Comparison of ENCODE assay signal across 8 cellular contexts in genomic region chr14:61561657-61562276, GRCh38.
DNase-seq lines count a peak whose midpoint lies in the region; ATAC-seq and TF ChIP-seq lines count a peak whose summit lies in the region.

No MANE protein-coding gene starts in this region.

- peak overlapping the region in 1 of 3 donors; percentile 9 for H3K9ac ChIP-seq in skeletal muscle tissue (ENCODE audit: low read depth in 1 of 3, low read length in 3 of 3)

- intact Hi-C loops in activated CD4-positive, alpha-beta T cell treated with anti-CD3 and anti-CD28 coated beads for 36 hours (cut with DNase I, micrococcal nuclease), result loop anchor here (1.0 to 2.0 kb wide), 6 partner anchors 8 to 59 kb away; no protein-coding TSS in a partner anchor
- intact Hi-C loops in heart right ventricle (cut with DNase I), result loop anchor here in 6 of 10 donors (5.0 to 10.0 kb wide), 6 partner anchors 84 to 163 kb away; partner anchors contain the start of gene HIF1A (in 2 of the 6)

- H3K9me3 ChIP-seq in heart right ventricle, result no peaks in the 10 kb centered on the region
- H3K9me3 ChIP-seq in skeletal muscle tissue (ENCODE audit: control insufficient read depth in 3 of 3, low read length in 3 of 3), result no peaks in the 10 kb centered on the region

- H3K9me3 Mint-ChIP-seq in activated CD4-positive, alpha-beta T cell treated with anti-CD3 and anti-CD28 coated beads for 36 hours (ENCODE audit: low read depth), result peaks cover 2% of the 10 kb centered on the region
- H3K9me3 Mint-ChIP-seq in WTC11, result peaks cover 6% of the 10 kb centered on the region

- no peak for DNase-seq in activated CD4-positive, alpha-beta T cell treated with anti-CD3 and anti-CD28 coated beads for 36 hours
- no peak for DNase-seq in activated CD4-positive, alpha-beta T cell treated with anti-CD3 and anti-CD28 coated beads, Interleukin-2, amount 50 U/mL, for 4 hours
- DNase-seq in WTC11 (ENCODE audit: low spot score) (no peak), heart right ventricle (peak; percentile 41 to 82)

- 36 to 39% methylated on average over 8 of the region's 8 CpGs for WGBS in heart right ventricle, 2 donors

- TF ChIP-seq CTCF in WTC11 (IDR thresholded peaks at IDR 0.05), result no peak
- TF ChIP-seq CTCF in heart right ventricle (IDR thresholded peaks at IDR 0.05), result peak in 1 of 9 donors; percentile 11

- H3K4me3 ChIP-seq in heart right ventricle (no peak overlapping the region), skeletal muscle tissue (ENCODE audit: low read length in 3 of 3) (no peak overlapping the region)

- peaks cover 8% of the 10 kb centered on the region for H3K36me3 Mint-ChIP-seq in activated CD4-positive, alpha-beta T cell treated with anti-CD3 and anti-CD28 coated beads for 36 hours (ENCODE audit: low read depth)
- H3K36me3 Mint-ChIP-seq in WTC11, result no peaks in the 10 kb centered on the region

- POLR2A ChIA-PET in activated CD4-positive, alpha-beta T cell treated with anti-CD3 and anti-CD28 coated beads for 36 hours (lab: Charles Lee), result no interaction called here
- POLR2A ChIA-PET in WTC11 (lab: Charles Lee), result no interaction called here

- H3K27me3 ChIP-seq in heart right ventricle (no peaks in the 10 kb centered on the region), skeletal muscle tissue (ENCODE audit: control insufficient read depth in 3 of 3, insufficient read depth in 3 of 3, low read length in 3 of 3) (no peaks in the 10 kb centered on the region)

- no peak overlapping the region for H3K4me3 Mint-ChIP-seq in activated CD4-positive, alpha-beta T cell treated with anti-CD3 and anti-CD28 coated beads for 36 hours
- no peak overlapping the region for H3K4me3 Mint-ChIP-seq in WTC11

- H3K27ac Mint-ChIP-seq in activated CD4-positive, alpha-beta T cell treated with anti-CD3 and anti-CD28 coated beads for 36 hours, result peak overlapping the region; percentile 81
- H3K27ac Mint-ChIP-seq in WTC11, result peak overlapping the region; percentile 1; the same call in 1 of the 2 replicates

- peaks cover 9 to 72% (median 37%) of the 10 kb centered on the region in 9 donors for H3K4me1 ChIP-seq in heart right ventricle
- H3K4me1 ChIP-seq in skeletal muscle tissue (ENCODE audit: control insufficient read depth in 3 of 3, insufficient read depth in 3 of 3, low read length in 3 of 3), result peaks cover 20 to 56% (median 27%) of the 10 kb centered on the region in 3 donors

- CTCF ChIA-PET in activated CD4-positive, alpha-beta T cell treated with anti-CD3 and anti-CD28 coated beads for 36 hours (lab: Charles Lee), result interaction anchor here (0.8 to 1.8 kb wide), 3 partner anchors 10 to 85 kb away, joined by 3 to 5 read pairs (median 3); no protein-coding TSS in a partner anchor
- CTCF ChIA-PET in WTC11 (lab: Charles Lee), result interaction anchor here (1.4 kb wide), 1 partner anchor 10 kb away, joined by 5 read pairs; no protein-coding TSS in a partner anchor

- peak overlapping the region; percentile 55 to 93 (median 80) for H3K27ac ChIP-seq in heart right ventricle
- H3K27ac ChIP-seq in skeletal muscle tissue (ENCODE audit: low read depth, low read length), result peak overlapping the region; percentile 88

- H3K36me3 ChIP-seq in heart right ventricle (no peaks in the 10 kb centered on the region), skeletal muscle tissue (ENCODE audit: control insufficient read depth in 3 of 3, insufficient read depth in 3 of 3, low read length in 3 of 3) (no peaks in the 10 kb centered on the region)

- ATAC-seq in activated CD4-positive, alpha-beta T cell treated with anti-CD3 and anti-CD28 coated beads for 36 hours, result no peak
- ATAC-seq in WTC11 (peak; percentile 43), heart right ventricle (peak; percentile 68 to 92 (median 85)), HG02623 (IDR thresholded peaks at IDR 0.05; ENCODE audit: unreplicated experiment) (no peak), HG03108 (IDR thresholded peaks at IDR 0.05; ENCODE audit: unreplicated experiment) (no peak), HG02571 (IDR thresholded peaks at IDR 0.05; ENCODE audit: unreplicated experiment) (no peak)

- H3K27me3 Mint-ChIP-seq in activated CD4-positive, alpha-beta T cell treated with anti-CD3 and anti-CD28 coated beads for 36 hours, result no peaks in the 10 kb centered on the region
- H3K27me3 Mint-ChIP-seq in WTC11 (ENCODE audit: low read depth), result no peaks in the 10 kb centered on the region; the same call in 1 of the 2 replicates

- peaks cover 62% of the 10 kb centered on the region for H3K4me1 Mint-ChIP-seq in activated CD4-positive, alpha-beta T cell treated with anti-CD3 and anti-CD28 coated beads for 36 hours
- peaks cover 31% of the 10 kb centered on the region for H3K4me1 Mint-ChIP-seq in WTC11

TF ChIP-seq in WTC11, 78 proteins besides CTCF, POLR2A, EP300 and RAD21:
- TF ChIP-seq GABPB1 (CRISPR knock-in tag; IDR thresholded peaks at IDR 0.05) (peak; percentile 84), FOXK1 (CRISPR knock-in tag; IDR thresholded peaks at IDR 0.05) (no peak), ZNF232 (CRISPR knock-in tag; IDR thresholded peaks at IDR 0.05) (no peak), ESRRA (CRISPR knock-in tag; IDR thresholded peaks at IDR 0.05; ENCODE audit: borderline replicate concordance) (no peak), TEAD4 (CRISPR knock-in tag; IDR thresholded peaks at IDR 0.05) (no peak), HMGXB4 (CRISPR knock-in tag; IDR thresholded peaks at IDR 0.05) (0 out of 2 replicates have a peak, but pooled peaks have one; percentile 35), TP53 (CRISPR knock-in tag; IDR thresholded peaks at IDR 0.05) (no peak), NFYB (CRISPR knock-in tag; conservative IDR thresholded peaks at IDR 0.05; ENCODE audit: low read depth) (no peak), JUN (CRISPR knock-in tag; IDR thresholded peaks at IDR 0.05) (no peak), KAT7 (CRISPR knock-in tag; IDR thresholded peaks at IDR 0.05; ENCODE audit: borderline replicate concordance) (no peak), ZSCAN18 (CRISPR knock-in tag; IDR thresholded peaks at IDR 0.05) (no peak), JAZF1 (CRISPR knock-in tag; IDR thresholded peaks at IDR 0.05) (no peak), ATF1 (CRISPR knock-in tag; IDR thresholded peaks at IDR 0.05) (no peak)

Comparison
In these comparisons a context has a peak if more than half of its experiments do, and no peak if none do; other contexts are left out.
1. ATAC-seq: peak in WTC11 (single experiment) and heart right ventricle (8 of 8); none in activated CD4-positive, alpha-beta T cell treated with anti-CD3 and anti-CD28 coated beads for 36 hours (single experiment), HG02623 (single experiment), HG03108 (single experiment) and HG02571 (single experiment).
2. DNase-seq: peak in heart right ventricle (2 of 2); none in activated CD4-positive, alpha-beta T cell treated with anti-CD3 and anti-CD28 coated beads for 36 hours (single experiment), activated CD4-positive, alpha-beta T cell treated with anti-CD3 and anti-CD28 coated beads, Interleukin-2, amount 50 U/mL, for 4 hours (0 of 2) and WTC11 (single experiment).